19 cellular contexts compared by ENCODE assay signal in the genomic region with DNA sequence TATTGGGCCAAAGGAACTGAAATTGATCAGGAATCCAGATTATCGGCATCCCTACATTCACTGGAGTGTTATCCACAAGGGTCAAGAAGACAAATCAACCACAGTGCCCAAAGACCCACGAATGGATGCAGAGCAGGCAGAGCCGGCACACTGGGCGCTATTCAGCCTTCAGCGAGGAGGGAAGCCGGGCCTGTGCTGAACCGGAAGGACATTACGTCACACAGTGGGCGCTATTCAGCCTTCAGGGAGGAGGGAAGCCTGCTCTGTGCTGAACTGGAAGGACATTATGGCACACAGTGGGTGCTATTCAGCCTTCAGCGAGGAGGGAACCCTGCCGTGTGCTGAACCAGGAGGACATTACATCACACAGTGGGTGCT.
DNase-seq lines count a peak whose midpoint lies in the region; TF ChIP-seq lines count a peak whose summit lies in the region.
"Had no signal": no experiment of that assay in that cellular context is flagged by ENCODE, and none has a peak within 500 bp of the region (broad histone marks: within the 10 kb centered on the region; RNA-seq: fewer than 3 reads in every experiment).

No MANE protein-coding gene starts in this region.

- H3K9ac ChIP-seq in neuronal stem cell (ENCODE audit: low read depth, low read length, poor library complexity) (no peak overlapping the region), mammary epithelial cell (ENCODE audit: insufficient read depth, low read length) (no peak overlapping the region), SK-N-SH (no peak overlapping the region)

- H3K27me3 Mint-ChIP-seq in type B pancreatic cell = no peaks in the 10 kb centered on the region
- H3K27me3 Mint-ChIP-seq: IgD-negative memory B cell had no signal

- no peak overlapping the region for H3K23ac ChIP-seq in neuronal stem cell (ENCODE audit: low read depth, low read length, poor library complexity)

- H2BK12ac ChIP-seq in neuronal stem cell (ENCODE audit: low read length) = no peak overlapping the region

- no peak for TF ChIP-seq POLR2A in esophagus muscularis mucosa (IDR thresholded peaks at IDR 0.05; ENCODE audit: low read depth)

- no peaks in the 10 kb centered on the region for H3F3A ChIP-seq in SK-N-SH (replicated peaks; ENCODE audit: insufficient read depth)

- H2BK120ac ChIP-seq in neuronal stem cell (ENCODE audit: low read depth, low read length) = no peak overlapping the region

- H3K9me2 ChIP-seq in SK-N-SH = no peaks in the 10 kb centered on the region

- H3K4me3 Mint-ChIP-seq in type B pancreatic cell = no peak overlapping the region

- H3K27ac Mint-ChIP-seq in type B pancreatic cell = peak overlapping the region; percentile 41

- H4K20me1 ChIP-seq in mammary epithelial cell (ENCODE audit: insufficient read depth, low read length) (no peaks in the 10 kb centered on the region), SK-N-SH (ENCODE audit: insufficient read depth) (no peaks in the 10 kb centered on the region)

- H3K27me3 ChIP-seq in ascending aorta = no peaks in the 10 kb centered on the region
- no peaks in the 10 kb centered on the region for H3K27me3 ChIP-seq in esophagus muscularis mucosa
- H3K27me3 ChIP-seq in neuronal stem cell (ENCODE audit: control insufficient read depth in 3 of 3, insufficient read depth in 3 of 3, low read depth in 1 of 3, low read length in 3 of 3) = no peaks in the 10 kb centered on the region
- H3K27me3 ChIP-seq in mammary epithelial cell (ENCODE audit: insufficient read depth, low read length) = no peaks in the 10 kb centered on the region
- no peaks in the 10 kb centered on the region for H3K27me3 ChIP-seq in SK-N-SH (ENCODE audit: insufficient read depth)
- H3K27me3 ChIP-seq: heart left ventricle had no signal

- CTCF ChIA-PET in mammary epithelial cell (lab: Charles Lee; ENCODE audit: low non-redundant PET) = no interaction called here
- CTCF ChIA-PET in SK-N-SH (lab: Yijun Ruan, JAX) = no interaction called here

- no peaks in the 10 kb centered on the region for H3K9me3 Mint-ChIP-seq in type B pancreatic cell
- H3K9me3 Mint-ChIP-seq: IgD-negative memory B cell had no signal

- in situ Hi-C loops in mammary epithelial cell (cut with MboI; ENCODE audit: low sequenced_read_pairs in 2 of 2) = no loop called here

- H2BK5ac ChIP-seq in neuronal stem cell (ENCODE audit: low read length) = no peak overlapping the region

- H3K36me3 ChIP-seq in ascending aorta (peaks cover 6 to 13% of the 10 kb centered on the region in 2 donors), esophagus muscularis mucosa (peaks cover 10 to 40% (median 22%) of the 10 kb centered on the region in 4 donors), neuronal stem cell (replicated peaks in 1 of 2; ENCODE audit: control insufficient read depth in 2 of 2, insufficient read depth in 2 of 2, low read length in 2 of 2) (peaks cover 12 to 48% of the 10 kb centered on the region in 2 donors), mammary epithelial cell (ENCODE audit: insufficient read depth, low read length) (no peaks in the 10 kb centered on the region), SK-N-SH (replicated peaks in 1 of 2; ENCODE audit: control insufficient read depth in 1 of 2, insufficient read depth in 2 of 2, low read length in 1 of 2) (peaks cover 0 to 21% of the 10 kb centered on the region in 2 experiments)
- H3K36me3 ChIP-seq: thoracic aorta had no signal

- no peak overlapping the region for H3K4me3 ChIP-seq in ascending aorta
- H3K4me3 ChIP-seq in esophagus muscularis mucosa = no peak overlapping the region
- H3K4me3 ChIP-seq in neuronal stem cell (ENCODE audit: low read length in 2 of 2) = no peak overlapping the region
- H3K4me3 ChIP-seq in mammary epithelial cell (replicated peaks in 1 of 3; ENCODE audit: insufficient read depth in 1 of 3, low read depth in 2 of 3, low read length in 3 of 3) = no peak overlapping the region
- H3K4me3 ChIP-seq in SK-N-SH (ENCODE audit: low read depth in 2 of 2, low read length in 1 of 2) = no peak overlapping the region
- H3K4me3 ChIP-seq: heart left ventricle, lower lobe of right lung, thoracic aorta had no signal

- H3K4me2 ChIP-seq in neuronal stem cell (ENCODE audit: insufficient read depth, low read length, poor library complexity, severe bottlenecking) (no peak overlapping the region), mammary epithelial cell (ENCODE audit: insufficient read depth, low read depth, low read length) (no peak overlapping the region), SK-N-SH (no peak overlapping the region)

- peak overlapping the region; percentile 6 to 34 for H3K27ac ChIP-seq in ascending aorta
- peak overlapping the region; percentile 37 to 76 (median 52) for H3K27ac ChIP-seq in esophagus muscularis mucosa (replicated peaks in 1 of 4)
- H3K27ac ChIP-seq in neuronal stem cell (replicated peaks; ENCODE audit: low read length) = no peak overlapping the region
- no peak overlapping the region for H3K27ac ChIP-seq in mammary epithelial cell (ENCODE audit: insufficient read depth, low read depth, low read length)
- H3K27ac ChIP-seq in SK-N-SH (ENCODE audit: low read depth in 2 of 2, low read length in 1 of 2) = no peak overlapping the region
- H3K27ac ChIP-seq: HL-60, lower lobe of right lung had no signal

- dilution Hi-C loops in mammary epithelial cell (cut with HindIII; ENCODE audit: low sequenced_read_pairs) = no loop called here

- H4K8ac ChIP-seq in neuronal stem cell (ENCODE audit: low read depth, low read length) = peak overlapping the region; percentile 29

- DNase-seq in ascending aorta (ENCODE audit: low spot score in 2 of 2) (no peak), esophagus muscularis mucosa (ENCODE audit: extremely low spot score) (no peak), neuronal stem cell (ENCODE audit: low spot score) (no peak), type B pancreatic cell (ENCODE audit: extremely low spot score, unreplicated experiment) (peak; percentile 27), mammary epithelial cell (no peak), SK-N-SH (no peak), islet precursor cell (no peak)
- DNase-seq: activated CD4-positive, alpha-beta T cell treated with anti-CD3 and anti-CD28 coated beads for 48 hours; activated CD8-positive, alpha-beta memory T cell treated with anti-CD3 and anti-CD28 coated beads, Interleukin-2, amount 50 U/mL, for 4 hours; activated effector memory CD4-positive, alpha-beta T cell treated with Interleukin-2 at 50 U/mL for 16 hours; cerebellar nuclear complex; DND-41; lower lobe of right lung; NCI-H2029; NCI-H446 treated with DMSO at 0.1 percent for 48 hours had no signal

- H2AFZ ChIP-seq in neuronal stem cell (ENCODE audit: low read length) = no peak overlapping the region
- H2AFZ ChIP-seq in mammary epithelial cell (ENCODE audit: low read depth, low read length) = no peak overlapping the region
- H2AFZ ChIP-seq in SK-N-SH (ENCODE audit: low read depth) = no peak overlapping the region

- peaks cover 4% of the 10 kb centered on the region for H3K4me1 Mint-ChIP-seq in type B pancreatic cell (ENCODE audit: unreplicated experiment)

- H3K36me3 Mint-ChIP-seq in type B pancreatic cell = peaks cover under 1% of the 10 kb centered on the region

- no peak overlapping the region for H3K14ac ChIP-seq in neuronal stem cell (ENCODE audit: low read length)

- intact Hi-C loops in ascending aorta (cut with DNase I) = no loop called here
- intact Hi-C loops in esophagus muscularis mucosa (cut with DNase I) = no loop called here
- intact Hi-C loops in mammary epithelial cell (cut with micrococcal nuclease) = no loop called here

- TF ChIP-seq EP300 in esophagus muscularis mucosa (IDR thresholded peaks at IDR 0.05) = no peak
- TF ChIP-seq EP300 in SK-N-SH (IDR thresholded peaks at IDR 0.05; ENCODE audit: borderline replicate concordance in 1 of 2, low read depth in 1 of 2, low read length in 1 of 2) = no peak

- no peak overlapping the region for H3K4ac ChIP-seq in neuronal stem cell (ENCODE audit: low read length)

- TF ChIP-seq CTCF in ascending aorta (IDR thresholded peaks at IDR 0.05) = no peak
- no peak for TF ChIP-seq CTCF in esophagus muscularis mucosa (IDR thresholded peaks at IDR 0.05)
- TF ChIP-seq CTCF in type B pancreatic cell (conservative IDR thresholded peaks at IDR 0.05) = no peak
- TF ChIP-seq CTCF in mammary epithelial cell (conservative IDR thresholded peaks at IDR 0.05 in 1 of 2, IDR thresholded peaks at IDR 0.05 in 1 of 2; ENCODE audit: extremely low read depth in 1 of 2, insufficient read depth in 1 of 2, low read depth in 1 of 2, low read length in 2 of 2) = no peak
- no peak for TF ChIP-seq CTCF in SK-N-SH (IDR thresholded peaks at IDR 0.05)

- H2BK15ac ChIP-seq in neuronal stem cell (ENCODE audit: low read length) = no peak overlapping the region

- H3K9me3 ChIP-seq in ascending aorta (no peaks in the 10 kb centered on the region), esophagus muscularis mucosa (no peaks in the 10 kb centered on the region), neuronal stem cell (replicated peaks in 1 of 2; ENCODE audit: control insufficient read depth in 2 of 2, insufficient read depth in 1 of 2, low read depth in 1 of 2, low read length in 2 of 2) (no peaks in the 10 kb centered on the region), mammary epithelial cell (replicated peaks; ENCODE audit: insufficient read depth, low read length) (peaks cover 38% of the 10 kb centered on the region), SK-N-SH (no peaks in the 10 kb centered on the region)
- H3K9me3 ChIP-seq: heart left ventricle, lower lobe of right lung, thoracic aorta had no signal

- peaks cover 0 to 10% of the 10 kb centered on the region in 2 donors for H3K4me1 ChIP-seq in ascending aorta
- H3K4me1 ChIP-seq in esophagus muscularis mucosa = peaks cover 18 to 36% (median 34%) of the 10 kb centered on the region in 4 donors
- H3K4me1 ChIP-seq in neuronal stem cell (ENCODE audit: control insufficient read depth in 2 of 2, insufficient read depth in 1 of 2, low read depth in 1 of 2, low read length in 2 of 2) = peaks cover 2 to 9% of the 10 kb centered on the region in 2 donors
- no peaks in the 10 kb centered on the region for H3K4me1 ChIP-seq in mammary epithelial cell (ENCODE audit: insufficient read depth, low read length)
- peaks cover 0 to 20% of the 10 kb centered on the region in 2 experiments; a peak in 1 of 4 replicates for H3K4me1 ChIP-seq in SK-N-SH (ENCODE audit: control insufficient read depth in 1 of 2, insufficient read depth in 2 of 2, low read depth in 1 of 2, low read length in 1 of 2)

- no peaks in the 10 kb centered on the region for H3K79me2 ChIP-seq in mammary epithelial cell (ENCODE audit: insufficient read depth, low read length)
- H3K79me2 ChIP-seq in SK-N-SH (ENCODE audit: insufficient read depth) = no peaks in the 10 kb centered on the region

- no peak overlapping the region for H3K18ac ChIP-seq in neuronal stem cell (ENCODE audit: low read length)

- H3K79me1 ChIP-seq in neuronal stem cell (ENCODE audit: low read depth, low read length) = peaks cover 2% of the 10 kb centered on the region

- H2AK5ac ChIP-seq in neuronal stem cell (ENCODE audit: low read depth, low read length) = no peak overlapping the region

- 93% methylated on average over 11 of the region's 11 CpGs for WGBS in esophagus muscularis mucosa
- WGBS in neuronal stem cell (ENCODE audit: extremely low coverage in 2 of 2, insufficient read length in 2 of 2, insufficient replicate concordance in 1 of 2), 2 donors = no CpG with 5 or more reads among the region's 11 CpGs
- WGBS in mammary epithelial cell (ENCODE audit: low coverage, missing lambda C conversion rate) = 87% methylated on average over 11 of the region's 11 CpGs
- WGBS in SK-N-SH (ENCODE audit: low lambda C conversion rate) = 90% methylated on average over 11 of the region's 11 CpGs

- POLR2A ChIA-PET in SK-N-SH (lab: Yijun Ruan, JAX) = no interaction called here

- H4K91ac ChIP-seq in neuronal stem cell (ENCODE audit: low read depth, low read length, poor library complexity) = no peak overlapping the region

- TF ChIP-seq RAD21 in SK-N-SH (IDR thresholded peaks at IDR 0.05; ENCODE audit: low read length) = no peak

- no TSS peak for BruUV-seq in mammary epithelial cell (replicated peaks; lab: Mats Ljungman, UMichigan)

Comparison
In these comparisons a context has a peak if more than half of its experiments do, and no peak if none do; other contexts are left out.
1. H3K27ac ChIP-seq: peak in ascending aorta (2 of 2) and esophagus muscularis mucosa (4 of 4); none in neuronal stem cell (single experiment), mammary epithelial cell (single experiment) and SK-N-SH (0 of 2).